ENCODE assay signal across 13 cellular contexts in genomic region chrX:152020895-152021294, GRCh38. TPM values are rescaled to one million over a fixed set of nuclear protein-coding genes. Genes with fewer than 3 reads are reported as not detected.
DNase-seq lines count a peak whose midpoint lies in the region; ATAC-seq and TF ChIP-seq lines count a peak whose summit lies in the region.
"Had no signal": no experiment of that assay in that cellular context is flagged by ENCODE, and none has a peak within 500 bp of the region (broad histone marks: within the 10 kb centered on the region; RNA-seq: fewer than 3 reads in every experiment).

No MANE protein-coding gene starts in this region.

- peak; percentile 1 for DNase-seq in NCI-H226
- peak; percentile 13 for DNase-seq in RWPE1 (ENCODE audit: low spot score)
- DNase-seq in mammary epithelial cell, result peak; percentile 5
- no peak for DNase-seq in mucosa of gallbladder (ENCODE audit: low spot score)
- no peak for DNase-seq in NCI-H1105 treated with DMSO at 0.1 percent for 48 hours (lab: John Stamatoyannopoulos, UW)
- DNase-seq: CD8-positive, alpha-beta memory T cell; DMS53; GOT3; H9 had no signal

- CTCF ChIA-PET in RWPE1 (lab: Yijun Ruan, JAX) (no interaction called here), mammary epithelial cell (lab: Charles Lee; ENCODE audit: low non-redundant PET) (no interaction called here)

- H3K4me3 ChIP-seq in mammary epithelial cell (replicated peaks in 1 of 3; ENCODE audit: insufficient read depth in 1 of 3, low read depth in 2 of 3, low read length in 3 of 3), result no peak overlapping the region

- H3K27me3 ChIP-seq in mammary epithelial cell (ENCODE audit: insufficient read depth, low read length), result no peaks in the 10 kb centered on the region

- BruUV-seq in mammary epithelial cell (replicated peaks; lab: Mats Ljungman, UMichigan), result no TSS peak

- dilution Hi-C loops in mammary epithelial cell (cut with HindIII; ENCODE audit: low sequenced_read_pairs), result no loop called here

- H3K9ac ChIP-seq in mammary epithelial cell (ENCODE audit: insufficient read depth, low read length), result no peak overlapping the region

- no peak overlapping the region for H3K27ac ChIP-seq in RWPE1
- no peak overlapping the region for H3K27ac ChIP-seq in mammary epithelial cell (ENCODE audit: insufficient read depth, low read depth, low read length)

- ATAC-seq in GM18520 (IDR thresholded peaks at IDR 0.05; ENCODE audit: unreplicated experiment) (no peak), GM21619 (IDR thresholded peaks at IDR 0.05; ENCODE audit: unreplicated experiment) (no peak)

- no peaks in the 10 kb centered on the region for H4K20me1 ChIP-seq in mammary epithelial cell (ENCODE audit: insufficient read depth, low read length)

- POLR2A ChIA-PET in RWPE1 (lab: Yijun Ruan, JAX; ENCODE audit: low non-redundant PET), result no interaction called here

- H3K79me2 ChIP-seq in mammary epithelial cell (ENCODE audit: insufficient read depth, low read length), result no peaks in the 10 kb centered on the region

- H3K9me3 ChIP-seq in mammary epithelial cell (replicated peaks; ENCODE audit: insufficient read depth, low read length), result peaks cover 2% of the 10 kb centered on the region

- H2AFZ ChIP-seq in mammary epithelial cell (ENCODE audit: low read depth, low read length), result no peak overlapping the region

- TF ChIP-seq CTCF in RWPE1 (conservative IDR thresholded peaks at IDR 0.05; ENCODE audit: low read depth), result no peak
- TF ChIP-seq CTCF in mammary epithelial cell (conservative IDR thresholded peaks at IDR 0.05 in 1 of 2, IDR thresholded peaks at IDR 0.05 in 1 of 2; ENCODE audit: extremely low read depth in 1 of 2, insufficient read depth in 1 of 2, low read depth in 1 of 2, low read length in 2 of 2), result no peak

- H3K36me3 ChIP-seq in mammary epithelial cell (ENCODE audit: insufficient read depth, low read length), result no peaks in the 10 kb centered on the region

- intact Hi-C loops in mammary epithelial cell (cut with micrococcal nuclease), result no loop called here

- 58% methylated on average over 4 of the region's 4 CpGs for WGBS in mammary epithelial cell (ENCODE audit: low coverage, missing lambda C conversion rate)

- no peak overlapping the region for H3K4me2 ChIP-seq in mammary epithelial cell (ENCODE audit: insufficient read depth, low read depth, low read length)

- H3K4me1 ChIP-seq in mammary epithelial cell (ENCODE audit: insufficient read depth, low read length), result no peaks in the 10 kb centered on the region

- in situ Hi-C loops in mammary epithelial cell (cut with MboI; ENCODE audit: low sequenced_read_pairs in 2 of 2), result no loop called here

RNA-seq across cellular contexts. Expression of gene GABRE, which starts 46.4 kb away (rescaled TPM):
- total RNA-seq in mammary epithelial cell, result 10 to 100 TPM; 26.5 to 32.2 TPM
- 9.1 TPM for polyA plus RNA-seq in mammary epithelial cell
- polyA minus RNA-seq in mammary epithelial cell, result 46.5 TPM
- 85.0 TPM for total RNA-seq in mucosa of gallbladder
- total RNA-seq: A673; CD8-positive, alpha-beta memory T cell had no signal
- polyA plus RNA-seq: CD8-positive, alpha-beta memory T cell; IgD-negative memory B cell had no signal

Comparison
In these comparisons a context has a peak if more than half of its experiments do, and no peak if none do; other contexts are left out.
1. DNase-seq: peak in NCI-H226 (single experiment), RWPE1 (single experiment) and mammary epithelial cell (single experiment); none in mucosa of gallbladder (single experiment) and NCI-H1105 treated with DMSO at 0.1 percent for 48 hours (single experiment).